ENCODE assay signal across 29 cellular contexts in the genomic region with DNA sequence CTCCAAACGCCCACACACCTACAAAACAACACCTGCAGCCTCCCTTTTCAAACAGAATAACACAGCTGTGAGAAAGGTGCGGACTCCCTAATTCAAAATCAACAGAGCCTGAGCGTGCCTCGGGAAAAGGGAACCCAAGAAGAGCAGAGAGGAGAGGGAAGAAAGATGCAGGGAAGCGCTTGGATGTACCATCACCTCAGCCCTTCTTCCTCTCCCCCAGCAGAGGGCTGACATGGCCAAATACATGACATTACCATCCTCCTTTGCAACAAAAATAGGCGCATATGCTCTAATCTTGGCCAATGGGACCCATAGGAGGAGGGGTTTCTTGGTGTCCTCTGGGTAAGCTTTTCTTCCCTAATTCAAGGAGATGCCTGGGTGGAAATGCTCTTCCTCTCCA.
DNase-seq lines count a peak whose midpoint lies in the region; ATAC-seq, FAIRE-seq and TF ChIP-seq lines count a peak whose summit lies in the region.
"Had no signal": no experiment of that assay in that cellular context is flagged by ENCODE, and none has a peak within 500 bp of the region (broad histone marks: within the 10 kb centered on the region; RNA-seq: fewer than 3 reads in every experiment).

No MANE protein-coding gene starts in this region.

- H3K9me3 ChIP-seq in HCT116 (ENCODE audit: control insufficient read depth in 1 of 2, insufficient read depth in 1 of 2, low read depth in 1 of 2, low read length in 2 of 2) (no peaks in the 10 kb centered on the region), iPS-18a (ENCODE audit: control insufficient read depth, low read depth, low read length) (no peaks in the 10 kb centered on the region)
- H3K9me3 ChIP-seq: BLaER1, body of pancreas, heart left ventricle, left lung had no signal

- FAIRE-seq in bronchial epithelial cell (lab: Jason Lieb, UNC): peak; percentile 23
- FAIRE-seq: G401.6 had no signal

- H3K27ac ChIP-seq in HCT116 (ENCODE audit: low read depth, low read length) (no peak overlapping the region), iPS-18a (ENCODE audit: low read length) (no peak overlapping the region)
- H3K27ac ChIP-seq: BLaER1, body of pancreas, epithelial cell of prostate, heart left ventricle, left lung, VCaP had no signal

- intact Hi-C loops in HCT116 (cut with micrococcal nuclease): no loop called here

- POLR2A ChIA-PET in HCT116 (lab: Charles Lee): no interaction called here
- POLR2A ChIA-PET in GM10248 (lab: Yijun Ruan, JAX): no interaction called here

- H3K27me3 ChIP-seq in HCT116 (ENCODE audit: insufficient read depth, low read length) (no peaks in the 10 kb centered on the region), bronchial epithelial cell (ENCODE audit: control insufficient read depth, insufficient read depth, low read length) (peaks cover 1% of the 10 kb centered on the region), iPS-18a (ENCODE audit: control insufficient read depth, insufficient read depth, low read length) (no peaks in the 10 kb centered on the region)
- H3K27me3 ChIP-seq: BLaER1, body of pancreas had no signal

- H2AFZ ChIP-seq in HCT116 (ENCODE audit: low read depth, low read length, poor library complexity, severe bottlenecking): no peak overlapping the region

- no TSS peak for BruUV-seq in HCT116 (replicated peaks; lab: Mats Ljungman, UMichigan)

- RAD21 ChIA-PET in HCT116 (lab: Charles Lee; ENCODE audit: low non-redundant PET in 1 of 2, low total read pairs in 2 of 2, uncharacterized antibody in 2 of 2, unreplicated experiment in 2 of 2): no interaction called here

- H3K4me3 ChIP-seq in AG10803 (ENCODE audit: low read length): no peak overlapping the region
- no peak overlapping the region for H3K4me3 ChIP-seq in HCT116 (replicated peaks in 1 of 2; ENCODE audit: low read depth in 1 of 2, low read length in 2 of 2)
- H3K4me3 ChIP-seq in bronchial epithelial cell (ENCODE audit: low read depth, low read length): no peak overlapping the region
- peak overlapping the region; percentile 1 for H3K4me3 ChIP-seq in iPS-18a (ENCODE audit: low read length)
- H3K4me3 ChIP-seq: BLaER1, body of pancreas, heart left ventricle, left lung had no signal

- CTCF ChIA-PET in HCT116 (lab: Charles Lee): no interaction called here
- CTCF ChIA-PET in GM10248 (lab: Yijun Ruan, JAX): interaction anchor here (1.0 to 1.2 kb wide), 3 partner anchors 13 to 55 kb away, joined by 3 read pairs; no protein-coding TSS in a partner anchor

- H3K4me2 ChIP-seq in HCT116 (ENCODE audit: low read length): no peak overlapping the region
- H3K4me2 ChIP-seq: BLaER1 had no signal

- H3K9ac ChIP-seq in HCT116 (ENCODE audit: low read length) (no peak overlapping the region), iPS-18a (ENCODE audit: low read length) (no peak overlapping the region)
- H3K9ac ChIP-seq: BLaER1 had no signal

- 0 out of 2 replicates have a peak, but pooled peaks have one; percentile 15 for TF ChIP-seq CTCF in AG10803 (conservative IDR thresholded peaks at IDR 0.05; ENCODE audit: low read length)
- no peak for TF ChIP-seq CTCF in HCT116 (IDR thresholded peaks at IDR 0.05 in 2 of 3, conservative IDR thresholded peaks at IDR 0.05 in 1 of 3; ENCODE audit: borderline replicate concordance in 1 of 3, insufficient read depth in 1 of 3, low read depth in 2 of 3, low read length in 2 of 3)
- no peak for TF ChIP-seq CTCF in bronchial epithelial cell (IDR thresholded peaks at IDR 0.05; ENCODE audit: insufficient read depth, low read length, severe bottlenecking)
- no peak for TF ChIP-seq CTCF in GM10248 (IDR thresholded peaks at IDR 0.05; ENCODE audit: control extremely low read depth, extremely low read depth, low read depth, missing control alignments)

- ATAC-seq in HCT116 (peak; percentile 50; the same call in 1 of the 2 replicates), GM18517 (IDR thresholded peaks at IDR 0.05; ENCODE audit: unreplicated experiment) (no peak), HG03095 (IDR thresholded peaks at IDR 0.05; ENCODE audit: unreplicated experiment) (no peak)
- ATAC-seq: body of pancreas, heart left ventricle, left lung, sciatic nerve had no signal

- H3K4me1 ChIP-seq in HCT116 (ENCODE audit: control insufficient read depth in 1 of 2, insufficient read depth in 2 of 2, low read length in 2 of 2) (no peaks in the 10 kb centered on the region), iPS-18a (ENCODE audit: control insufficient read depth, low read depth, low read length) (peaks cover 12% of the 10 kb centered on the region)
- H3K4me1 ChIP-seq: body of pancreas, heart left ventricle, left lung had no signal

- H3K79me2 ChIP-seq in HCT116 (ENCODE audit: insufficient read depth, low read length): no peaks in the 10 kb centered on the region

- DNase-seq in AG10803 (ENCODE audit: low read depth) (no peak), HCT116 (ENCODE audit: low read depth, low spot score) (no peak), bronchial epithelial cell (ENCODE audit: low read depth) (no peak), NCI-H2227 treated with DMSO at 0.1 percent for 48 hours (lab: John Stamatoyannopoulos, UW) (no peak), GM10248 (ENCODE audit: extremely low spot score) (no peak)
- DNase-seq: activated CD4-positive, alpha-beta T cell treated with anti-CD3 and anti-CD28 coated beads, Interleukin-2, amount 10 ng/mL, durations not matched to agents 7 days and 5 days; activated naive CD4-positive, alpha-beta T cell; activated T-cell treated with anti-CD3 and anti-CD28 coated beads, Interleukin-2, amount 50 U/mL, for 48 hours; body of pancreas; heart left ventricle; left lung; mesenchymal stem cell; NCI-H1092; NCI-H2081 treated with DMSO at 0.1 percent for 48 hours; OCI-M1; SHP77; stimulated activated CD4-positive, alpha-beta T cell treated with anti-CD3 and anti-CD28 coated beads, Interleukin-12 subunit alpha, Interleukin-12 subunit beta, amount 100 ng/mL, for 4 hours; stimulated activated CD4-positive, alpha-beta T cell treated with anti-CD3 and anti-CD28 coated beads, Interleukin-4, amount 100 ng/mL, for 1 hour; SW 1271; T-helper 9 cell; trophoblast cell had no signal

- H3K9me2 ChIP-seq in HCT116 (ENCODE audit: insufficient read depth): no peaks in the 10 kb centered on the region

- no peak for TF ChIP-seq POLR2A in HCT116 (IDR thresholded peaks at IDR 0.05; ENCODE audit: borderline replicate concordance, extremely low read depth, insufficient read depth, insufficient read length)

- no peak for TF ChIP-seq RAD21 in HCT116 (IDR thresholded peaks at IDR 0.05; ENCODE audit: low read depth)

- H3K36me3 ChIP-seq in HCT116 (ENCODE audit: control insufficient read depth in 1 of 2, insufficient read depth in 2 of 2, low read length in 2 of 2) (no peaks in the 10 kb centered on the region), bronchial epithelial cell (ENCODE audit: control insufficient read depth, insufficient read depth, low read length) (no peaks in the 10 kb centered on the region), iPS-18a (ENCODE audit: control insufficient read depth, low read depth, low read length) (no peaks in the 10 kb centered on the region)
- H3K36me3 ChIP-seq: BLaER1, heart left ventricle, left lung had no signal

- no peaks in the 10 kb centered on the region for H4K20me1 ChIP-seq in HCT116 (ENCODE audit: insufficient read depth)
- H4K20me1 ChIP-seq: BLaER1 had no signal

TF ChIP-seq in HCT116, 20 proteins besides CTCF, POLR2A, EP300 and RAD21:
- TF ChIP-seq SIN3A (IDR thresholded peaks at IDR 0.05; ENCODE audit: low read depth) (no peak), EZH2phosphoT487 (IDR thresholded peaks at IDR 0.05; ENCODE audit: borderline replicate concordance) (no peak), SP1 (IDR thresholded peaks at IDR 0.05; ENCODE audit: low read depth) (no peak), TCF7L2 (IDR thresholded peaks at IDR 0.05; ENCODE audit: borderline replicate concordance, extremely low read depth, insufficient read depth, insufficient read length) (no peak), SRF (IDR thresholded peaks at IDR 0.05; ENCODE audit: low read depth) (no peak), CEBPB (IDR thresholded peaks at IDR 0.05; ENCODE audit: low read depth) (no peak), ELF1 (IDR thresholded peaks at IDR 0.05; ENCODE audit: borderline replicate concordance, low read depth) (no peak), ZFX (IDR thresholded peaks at IDR 0.05) (no peak)
- TF ChIP-seq, protein P1, sequence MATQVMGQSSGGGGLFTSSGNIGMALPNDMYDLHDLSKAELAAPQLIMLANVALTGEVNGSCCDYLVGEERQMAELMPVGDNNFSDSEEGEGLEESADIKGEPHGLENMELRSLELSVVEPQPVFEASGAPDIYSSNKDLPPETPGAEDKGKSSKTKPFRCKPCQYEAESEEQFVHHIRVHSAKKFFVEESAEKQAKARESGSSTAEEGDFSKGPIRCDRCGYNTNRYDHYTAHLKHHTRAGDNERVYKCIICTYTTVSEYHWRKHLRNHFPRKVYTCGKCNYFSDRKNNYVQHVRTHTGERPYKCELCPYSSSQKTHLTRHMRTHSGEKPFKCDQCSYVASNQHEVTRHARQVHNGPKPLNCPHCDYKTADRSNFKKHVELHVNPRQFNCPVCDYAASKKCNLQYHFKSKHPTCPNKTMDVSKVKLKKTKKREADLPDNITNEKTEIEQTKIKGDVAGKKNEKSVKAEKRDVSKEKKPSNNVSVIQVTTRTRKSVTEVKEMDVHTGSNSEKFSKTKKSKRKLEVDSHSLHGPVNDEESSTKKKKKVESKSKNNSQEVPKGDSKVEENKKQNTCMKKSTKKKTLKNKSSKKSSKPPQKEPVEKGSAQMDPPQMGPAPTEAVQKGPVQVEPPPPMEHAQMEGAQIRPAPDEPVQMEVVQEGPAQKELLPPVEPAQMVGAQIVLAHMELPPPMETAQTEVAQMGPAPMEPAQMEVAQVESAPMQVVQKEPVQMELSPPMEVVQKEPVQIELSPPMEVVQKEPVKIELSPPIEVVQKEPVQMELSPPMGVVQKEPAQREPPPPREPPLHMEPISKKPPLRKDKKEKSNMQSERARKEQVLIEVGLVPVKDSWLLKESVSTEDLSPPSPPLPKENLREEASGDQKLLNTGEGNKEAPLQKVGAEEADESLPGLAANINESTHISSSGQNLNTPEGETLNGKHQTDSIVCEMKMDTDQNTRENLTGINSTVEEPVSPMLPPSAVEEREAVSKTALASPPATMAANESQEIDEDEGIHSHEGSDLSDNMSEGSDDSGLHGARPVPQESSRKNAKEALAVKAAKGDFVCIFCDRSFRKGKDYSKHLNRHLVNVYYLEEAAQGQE (IDR thresholded peaks at IDR 0.05; ENCODE audit: low read depth): no peak
